24 cellular contexts compared by ENCODE assay signal in genomic region chr21:36186506-36187399, GRCh38. TPM values are rescaled to one million over a fixed set of nuclear protein-coding genes. Genes with fewer than 3 reads are reported as not detected.
DNase-seq lines count a peak whose midpoint lies in the region; ATAC-seq, FAIRE-seq and TF ChIP-seq lines count a peak whose summit lies in the region.
"Had no signal": no experiment of that assay in that cellular context is flagged by ENCODE, and none has a peak within 500 bp of the region (broad histone marks: within the 10 kb centered on the region; RNA-seq: fewer than 3 reads in every experiment).

No MANE protein-coding gene starts in this region.

- no peak overlapping the region for H3K4me3 Mint-ChIP-seq in activated T-cell treated with anti-CD3 and anti-CD28 coated beads, Interleukin-2, amount 50 U/mL, for 72 hours
- H3K4me3 Mint-ChIP-seq: B cell; central memory CD8-positive, alpha-beta T cell; mesothelial cell of epicardium; stimulated activated naive CD8-positive, alpha-beta T cell treated with anti-CD3 and anti-CD28 coated beads, Interleukin-15, Interleukin-2, amounts not matched to agents 100 ng/mL and 50 ng/mL, for 24 hours had no signal

- POLR2A ChIA-PET in K562 (lab: Yijun Ruan, JAX) = interaction anchor here (0.9 to 1.0 kb wide), 4 partner anchors 11 to 46 kb away, joined by 3 read pairs; no protein-coding TSS in a partner anchor

- H3K27ac Mint-ChIP-seq in activated T-cell treated with anti-CD3 and anti-CD28 coated beads, Interleukin-2, amount 50 U/mL, for 72 hours = no peak overlapping the region
- H3K27ac Mint-ChIP-seq: B cell; mesothelial cell of epicardium; stimulated activated naive CD8-positive, alpha-beta T cell treated with anti-CD3 and anti-CD28 coated beads, Interleukin-15, Interleukin-2, amounts not matched to agents 100 ng/mL and 50 ng/mL, for 24 hours had no signal

- H3F3A ChIP-seq in GM23248 (ENCODE audit: insufficient read depth) = no peaks in the 10 kb centered on the region

- H3K9me3 ChIP-seq in K562 (replicated peaks; ENCODE audit: control insufficient read depth, insufficient read depth, low read depth, low read length) (no peaks in the 10 kb centered on the region), left lung (no peaks in the 10 kb centered on the region), thyroid gland (no peaks in the 10 kb centered on the region), GM23248 (ENCODE audit: low read depth) (no peaks in the 10 kb centered on the region)
- H3K9me3 ChIP-seq: Peyer's patch, vagina had no signal

- 8% methylated on average over 18 of the region's 18 CpGs for WGBS in K562 (ENCODE audit: insufficient coverage, low coverage, missing lambda C conversion rate)
- WGBS in thyroid gland, 2 donors = 81 to 84% methylated on average over 15 to 18 of the region's 18 CpGs
- WGBS in GM23248 (ENCODE audit: low coverage in 1 of 2, low lambda C conversion rate in 2 of 2, missing lambda C conversion rate in 2 of 2), 2 experiments = 77 to 83% methylated on average over 17 to 18 of the region's 18 CpGs

- ATAC-seq in K562 = peak; percentile 74
- ATAC-seq in left lung = peak; percentile 6
- ATAC-seq in activated T-cell treated with anti-CD3 and anti-CD28 coated beads, Interleukin-2, amount 50 U/mL, for 72 hours (replicated peaks in 1 of 2) = no peak
- ATAC-seq: GM12878, SK-N-SH treated with all-trans-retinoic acid at 6 μM for 48 hours had no signal

- no peak for TF ChIP-seq RAD21 in K562 (CRISPR knock-in tag; conservative IDR thresholded peaks at IDR 0.05 in 1 of 2, IDR thresholded peaks at IDR 0.05 in 1 of 2)

- H3K9me3 Mint-ChIP-seq in activated T-cell treated with anti-CD3 and anti-CD28 coated beads, Interleukin-2, amount 50 U/mL, for 72 hours = no peaks in the 10 kb centered on the region
- H3K9me3 Mint-ChIP-seq: central memory CD8-positive, alpha-beta T cell; mesothelial cell of epicardium; stimulated activated naive CD8-positive, alpha-beta T cell treated with anti-CD3 and anti-CD28 coated beads, Interleukin-15, Interleukin-2, amounts not matched to agents 100 ng/mL and 50 ng/mL, for 24 hours had no signal

- H4K20me1 ChIP-seq in K562 (replicated peaks; ENCODE audit: control insufficient read depth, insufficient read depth, low read length) = 0 out of 2 replicates have a peak, but pooled peaks cover 3% of the 10 kb centered on the region
- no peaks in the 10 kb centered on the region for H4K20me1 ChIP-seq in GM23248 (ENCODE audit: insufficient read depth)

- intact Hi-C loops in K562 (cut with micrococcal nuclease) = no loop called here
- intact Hi-C loops in left lung (cut with DNase I) = no loop called here
- intact Hi-C loops in thyroid gland (cut with DNase I) = no loop called here

- CTCF ChIA-PET in K562 (lab: Yijun Ruan, JAX; ENCODE audit: low intra/inter-chr PET ratio) = no interaction called here

- no peak overlapping the region for H3K9ac ChIP-seq in K562 (ENCODE audit: insufficient read depth in 1 of 2, low read depth in 2 of 2, low read length in 2 of 2)
- no peak overlapping the region for H3K9ac ChIP-seq in GM23248

- no peaks in the 10 kb centered on the region for H3K9me2 ChIP-seq in GM23248 (ENCODE audit: insufficient read depth)

- no peak for TF ChIP-seq EP300 in K562 (IDR thresholded peaks at IDR 0.05; ENCODE audit: low read length)

- peak; percentile 72 for DNase-seq in NCI-H2029 (lab: John Stamatoyannopoulos, UW)
- peak in 1 of 4 experiments; percentile 17 for DNase-seq in K562 (ENCODE audit: extremely low read depth in 1 of 4, low spot score in 3 of 4)
- DNase-seq in left lung = no peak
- peak; percentile 30 to 45 for DNase-seq in thyroid gland
- DNase-seq in NCI-H2171 (lab: John Stamatoyannopoulos, UW) = no peak
- DNase-seq in activated T-cell treated with anti-CD3 and anti-CD28 coated beads, Interleukin-2, amount 50 U/mL, for 72 hours = no peak
- no peak for DNase-seq in GM23248
- DNase-seq: activated CD4-positive, alpha-beta T cell treated with anti-CD3 and anti-CD28 coated beads for 4 hours; activated gamma-delta T cell treated with Interleukin-2 at 50 U/mL for 16 hours; amygdala; Kasumi-1; NCI-H1105; NCI-H82; Peyer's patch; T1000 had no signal

- H3K4me3 ChIP-seq in K562 = no peak overlapping the region
- H3K4me3 ChIP-seq in left lung = no peak overlapping the region
- no peak overlapping the region for H3K4me3 ChIP-seq in thyroid gland (replicated peaks in 1 of 3)
- no peak overlapping the region for H3K4me3 ChIP-seq in GM23248
- H3K4me3 ChIP-seq: GM12878, Peyer's patch, vagina had no signal

- H3K4me1 ChIP-seq in K562 (replicated peaks in 1 of 2; ENCODE audit: control insufficient read depth in 2 of 2, insufficient read depth in 2 of 2, low read length in 2 of 2) (peaks cover 0 to 3% of the 10 kb centered on the region in 2 experiments; a peak in 1 of 5 replicates), left lung (peaks cover 8 to 59% of the 10 kb centered on the region in 2 donors), thyroid gland (peaks cover 5 to 18% of the 10 kb centered on the region in 2 donors), GM23248 (ENCODE audit: insufficient read depth) (no peaks in the 10 kb centered on the region)

- H3K27ac ChIP-seq in K562 (ENCODE audit: extremely low read depth, low read depth, low read length) (no peak overlapping the region), left lung (no peak overlapping the region), thyroid gland (peak overlapping the region in 1 of 3 donors; percentile 30), GM23248 (no peak overlapping the region)
- H3K27ac ChIP-seq: vagina had no signal

- H3K36me3 ChIP-seq in K562 (ENCODE audit: control insufficient read depth, insufficient read depth, low read length) (no peaks in the 10 kb centered on the region), left lung (no peaks in the 10 kb centered on the region), thyroid gland (no peaks in the 10 kb centered on the region), GM23248 (ENCODE audit: low read depth) (no peaks in the 10 kb centered on the region)
- H3K36me3 ChIP-seq: vagina had no signal

- H3K27me3 Mint-ChIP-seq in activated T-cell treated with anti-CD3 and anti-CD28 coated beads, Interleukin-2, amount 50 U/mL, for 72 hours (ENCODE audit: low read depth) = no peaks in the 10 kb centered on the region
- H3K27me3 Mint-ChIP-seq: B cell; central memory CD8-positive, alpha-beta T cell; stimulated activated naive CD8-positive, alpha-beta T cell treated with anti-CD3 and anti-CD28 coated beads, Interleukin-15, Interleukin-2, amounts not matched to agents 100 ng/mL and 50 ng/mL, for 24 hours had no signal

- FAIRE-seq in K562 (lab: Jason Lieb, UNC) = no peak
- FAIRE-seq: G401.6, GM12878 had no signal

- BruUV-seq in K562 (replicated peaks; lab: Mats Ljungman, UMichigan) = no TSS peak

- H3K36me3 Mint-ChIP-seq in activated T-cell treated with anti-CD3 and anti-CD28 coated beads, Interleukin-2, amount 50 U/mL, for 72 hours (ENCODE audit: insufficient read depth in 2 of 2) = no peaks in the 10 kb centered on the region
- H3K36me3 Mint-ChIP-seq: mesothelial cell of epicardium had no signal

- H3K27me3 ChIP-seq in K562 (ENCODE audit: control insufficient read depth in 2 of 2, insufficient read depth in 2 of 2, low read length in 2 of 2) (peaks cover 32 to 64% of the 10 kb centered on the region in 2 experiments; a peak in 4 of 5 replicates), left lung (no peaks in the 10 kb centered on the region), thyroid gland (no peaks in the 10 kb centered on the region), GM23248 (replicated peaks; ENCODE audit: insufficient read depth) (no peaks in the 10 kb centered on the region)
- H3K27me3 ChIP-seq: Peyer's patch, vagina had no signal

- in situ Hi-C loops in K562 (cut with MboI) = no loop called here
- in situ Hi-C loops in GM23248 (cut with MboI) = no loop called here

- H3K4me2 ChIP-seq in K562 (ENCODE audit: insufficient read depth, low read length) (no peak overlapping the region), GM23248 (ENCODE audit: unreplicated experiment) (no peak overlapping the region)

- TF ChIP-seq CTCF in K562 (IDR thresholded peaks at IDR 0.05 in 2 of 3, conservative IDR thresholded peaks at IDR 0.05 in 1 of 3; ENCODE audit: insufficient read depth in 2 of 3, low read depth in 1 of 3, low read length in 3 of 3) = no peak
- TF ChIP-seq CTCF in left lung (IDR thresholded peaks at IDR 0.05) = no peak
- TF ChIP-seq CTCF in thyroid gland (IDR thresholded peaks at IDR 0.05) = no peak

- H3K4me1 Mint-ChIP-seq in activated T-cell treated with anti-CD3 and anti-CD28 coated beads, Interleukin-2, amount 50 U/mL, for 72 hours (ENCODE audit: low read depth) = peaks cover 5% of the 10 kb centered on the region
- H3K4me1 Mint-ChIP-seq: central memory CD8-positive, alpha-beta T cell had no signal

- H3K9me1 ChIP-seq in K562 (ENCODE audit: control insufficient read depth, insufficient read depth, low read length) = no peaks in the 10 kb centered on the region

- H2AFZ ChIP-seq in K562 (ENCODE audit: low read depth, low read length) = no peak overlapping the region
- H2AFZ ChIP-seq in GM23248 = no peak overlapping the region

- TF ChIP-seq POLR2A in K562 (conservative IDR thresholded peaks at IDR 0.05) = no peak
- no peak for TF ChIP-seq POLR2A in thyroid gland (IDR thresholded peaks at IDR 0.05)

- no peaks in the 10 kb centered on the region for H3K79me2 ChIP-seq in K562 (ENCODE audit: control insufficient read depth, insufficient read depth, low read length)
- H3K79me2 ChIP-seq in GM23248 (ENCODE audit: insufficient read depth) = no peaks in the 10 kb centered on the region

RNA-seq across cellular contexts. Expression of gene DOP1B, which starts 30.1 kb away (rescaled TPM):
- total RNA-seq in K562 (2011; cell fraction: chromatin; rRNA removed; ENCODE audit: low replicate concordance) = 1.3 and 1.7 TPM in 2 replicates
- total RNA-seq in K562 (2011; cell fraction: nucleolus; rRNA removed) = 1.2 and 1.8 TPM in 2 replicates
- 1.2 and 2.0 TPM in 2 replicates for total RNA-seq in K562 (2011; cell fraction: nucleoplasm; rRNA removed)
- total RNA-seq in K562 (2014; rRNA removed) (0.32 and 0.41 TPM in 2 replicates), K562 (2014; rRNA removed; fragmentation: Illumina TruSeq; extraction: Trizol) (1.2 and 1.4 TPM in 2 replicates), K562 (2015; rRNA removed; fragmentation: Illumina TruSeq; extraction: Trizol) (0.58 and 0.79 TPM in 2 replicates), K562 (2021) (1.8 and 2.2 TPM in 2 replicates), left lung (10 to 100 TPM; 27.4 to 29.6 TPM), thyroid gland (10 to 100 TPM; 15.9 to 28.1 (median 20.4) TPM)
- polyA plus RNA-seq in K562 (2011; rRNA removed) (0.75 and 1.1 TPM in 2 replicates), K562 (2014; fragmentation: Illumina TruSeq; extraction: Trizol) (0.64 and 0.68 TPM in 2 replicates), K562 (2014; fragmentation: Nextera tagmentation; extraction: Ambion mirVana) (under 1 TPM; 0.04 to 0.06 TPM), K562 (2014; rRNA removed) (0.45 and 0.76 TPM in 2 replicates), GM23248 (2016; fragmentation: Nextera tagmentation; extraction: Ambion mirVana) (5.4 and 6.0 TPM in 2 replicates)
- polyA plus RNA-seq in K562 (2011; cell fraction: cytosol; rRNA removed) = 0.58 and 1.6 TPM in 2 replicates
- 0.65 and 2.5 TPM in 2 replicates for polyA plus RNA-seq in K562 (2011; cell fraction: nucleus; rRNA removed)
- 1.0 and 2.3 TPM in 2 replicates for polyA plus RNA-seq in K562 (2012)
- 0.28 and 2.0 TPM in 2 replicates for polyA minus RNA-seq in K562 (2011; rRNA and poly(A)+ RNA removed)
- 0.67 and 2.3 TPM in 2 replicates for polyA minus RNA-seq in K562 (2011; cell fraction: cytosol; rRNA and poly(A)+ RNA removed)
- 0.94 and 3.0 TPM in 2 replicates for polyA minus RNA-seq in K562 (2011; cell fraction: nucleus; rRNA and poly(A)+ RNA removed)
- 10 to 100 TPM; 18.6 to 20.1 TPM for total RNA-seq in activated T-cell treated with anti-CD3 and anti-CD28 coated beads, Interleukin-2, amount 50 U/mL, for 72 hours
- 12.0 and 12.3 TPM in 2 replicates for total RNA-seq in GM23248 (2014; rRNA removed; shearing (Covaris generic))

RNA-seq across cellular contexts. Expression of gene CBR3, which starts 51.9 kb away (rescaled TPM):
- not detected in 2 replicates for total RNA-seq in K562 (2011; cell fraction: chromatin; rRNA removed; ENCODE audit: low replicate concordance)
- not detected in 2 replicates for total RNA-seq in K562 (2011; cell fraction: nucleolus; rRNA removed)
- not detected in 2 replicates for total RNA-seq in K562 (2011; cell fraction: nucleoplasm; rRNA removed)
- not detected in 2 replicates for total RNA-seq in K562 (2014; rRNA removed)
- not detected in 2 replicates for total RNA-seq in K562 (2014; rRNA removed; fragmentation: Illumina TruSeq; extraction: Trizol)
- total RNA-seq in K562 (2015; rRNA removed; fragmentation: Illumina TruSeq; extraction: Trizol) = not detected in 2 replicates
- total RNA-seq in K562 (2021) = 0.16 TPM in 1 of 2 replicates, not detected in the other
- polyA plus RNA-seq in K562 (2011; rRNA removed) = not detected in 2 replicates
- polyA plus RNA-seq in K562 (2011; cell fraction: cytosol; rRNA removed) = not detected in 2 replicates
- polyA plus RNA-seq in K562 (2011; cell fraction: nucleus; rRNA removed) = not detected in 2 replicates
- not detected in 2 replicates for polyA plus RNA-seq in K562 (2012)
- not detected in 2 replicates for polyA plus RNA-seq in K562 (2014; fragmentation: Illumina TruSeq; extraction: Trizol)
- polyA plus RNA-seq in K562 (2014; fragmentation: Nextera tagmentation; extraction: Ambion mirVana) = not detected
- not detected in 2 replicates for polyA plus RNA-seq in K562 (2014; rRNA removed)
- not detected in 2 replicates for polyA minus RNA-seq in K562 (2011; rRNA and poly(A)+ RNA removed)
- polyA minus RNA-seq in K562 (2011; cell fraction: cytosol; rRNA and poly(A)+ RNA removed) = not detected in 2 replicates
- polyA minus RNA-seq in K562 (2011; cell fraction: nucleus; rRNA and poly(A)+ RNA removed) = not detected in 2 replicates
- 1 to 10 TPM; 2.5 to 4.7 TPM for total RNA-seq in left lung
- 10 to 100 TPM in 1 of 4 donors, 1 to 10 TPM in 3; 5.0 to 23.6 (median 6.5) TPM for total RNA-seq in thyroid gland
- total RNA-seq in activated T-cell treated with anti-CD3 and anti-CD28 coated beads, Interleukin-2, amount 50 U/mL, for 72 hours = 10 to 100 TPM; 13.0 to 19.2 TPM
- total RNA-seq in GM23248 (2014; rRNA removed; shearing (Covaris generic)) = 17.3 and 29.0 TPM in 2 replicates
- polyA plus RNA-seq in GM23248 (2016; fragmentation: Nextera tagmentation; extraction: Ambion mirVana) = 28.1 and 28.3 TPM in 2 replicates
- polyA plus RNA-seq: neural cell had no signal

Comparison
In these comparisons a context has a peak if more than half of its experiments do, and no peak if none do; other contexts are left out.
1. DNase-seq: peak in NCI-H2029 (single experiment) and thyroid gland (2 of 2); none in left lung (0 of 2), NCI-H2171 (single experiment), activated T-cell treated with anti-CD3 and anti-CD28 coated beads, Interleukin-2, amount 50 U/mL, for 72 hours (0 of 2) and GM23248 (single experiment).
2. ATAC-seq: peak in K562 (single experiment) and left lung (single experiment); none in activated T-cell treated with anti-CD3 and anti-CD28 coated beads, Interleukin-2, amount 50 U/mL, for 72 hours (0 of 2).